Comparison of ENCODE assay signal across 13 cellular contexts in genomic region chr22:28607710-28608109, GRCh38.
DNase-seq lines count a peak whose midpoint lies in the region; TF ChIP-seq lines count a peak whose summit lies in the region.
"Had no signal": no experiment of that assay in that cellular context is flagged by ENCODE, and none has a peak within 500 bp of the region (broad histone marks: within the 10 kb centered on the region; RNA-seq: fewer than 3 reads in every experiment).

No MANE protein-coding gene starts in this region.

- no peak overlapping the region for H3K4me3 ChIP-seq in muscle layer of colon (ENCODE audit: low read depth in 1 of 2, low read length in 2 of 2)
- no peak overlapping the region for H3K4me3 ChIP-seq in uterus

- TF ChIP-seq CTCF in uterus (IDR thresholded peaks at IDR 0.05) = no peak

- H3K9me3 ChIP-seq in muscle layer of colon (ENCODE audit: low read length) (no peaks in the 10 kb centered on the region), uterus (no peaks in the 10 kb centered on the region)

- intact Hi-C loops in uterus (cut with DNase I; ENCODE audit: low total_unique reads) = no loop called here

- H3K27ac ChIP-seq in muscle layer of colon (ENCODE audit: low read depth, low read length) (peak overlapping the region; percentile 45), uterus (peak overlapping the region; percentile 62 to 85)

- DNase-seq in MV-4-11 (lab: John Stamatoyannopoulos, UW) (peak; percentile 12), fibroblast of peridontal ligament (ENCODE audit: extremely low read depth) (peak; percentile 18), uterus (no peak), mucosa of gallbladder (ENCODE audit: low spot score) (no peak), SIG-M5 (lab: John Stamatoyannopoulos, UW) (no peak), GM19238 (ENCODE audit: insufficient read length, low spot score) (no peak)
- DNase-seq: CD4-positive, alpha-beta T cell; DMS79 treated with DMSO at 0.1 percent for 48 hours; GDM1; HCEC 1CT; NCI-H345; PC-3 had no signal

- no peak for TF ChIP-seq POLR2A in uterus (IDR thresholded peaks at IDR 0.05)

- H3K9ac ChIP-seq in muscle layer of colon (ENCODE audit: low read length) = no peak overlapping the region

- no peaks in the 10 kb centered on the region for H3K36me3 ChIP-seq in muscle layer of colon (ENCODE audit: insufficient read depth, low read length)
- H3K36me3 ChIP-seq in uterus = no peaks in the 10 kb centered on the region

- H3K4me1 ChIP-seq in muscle layer of colon (ENCODE audit: insufficient read depth, low read length) (peaks cover 24% of the 10 kb centered on the region), uterus (no peaks in the 10 kb centered on the region)

- H3K27me3 ChIP-seq in muscle layer of colon (ENCODE audit: control insufficient read depth in 1 of 2, insufficient read depth in 2 of 2, low read length in 2 of 2) (no peaks in the 10 kb centered on the region), uterus (no peaks in the 10 kb centered on the region)

Comparison
In these comparisons a context has a peak if more than half of its experiments do, and no peak if none do; other contexts are left out.
1. DNase-seq: peak in MV-4-11 (single experiment) and fibroblast of peridontal ligament (single experiment); none in uterus (0 of 2), mucosa of gallbladder (single experiment), SIG-M5 (single experiment) and GM19238 (single experiment).